10 cellular contexts compared by ENCODE assay signal in the genomic region with DNA sequence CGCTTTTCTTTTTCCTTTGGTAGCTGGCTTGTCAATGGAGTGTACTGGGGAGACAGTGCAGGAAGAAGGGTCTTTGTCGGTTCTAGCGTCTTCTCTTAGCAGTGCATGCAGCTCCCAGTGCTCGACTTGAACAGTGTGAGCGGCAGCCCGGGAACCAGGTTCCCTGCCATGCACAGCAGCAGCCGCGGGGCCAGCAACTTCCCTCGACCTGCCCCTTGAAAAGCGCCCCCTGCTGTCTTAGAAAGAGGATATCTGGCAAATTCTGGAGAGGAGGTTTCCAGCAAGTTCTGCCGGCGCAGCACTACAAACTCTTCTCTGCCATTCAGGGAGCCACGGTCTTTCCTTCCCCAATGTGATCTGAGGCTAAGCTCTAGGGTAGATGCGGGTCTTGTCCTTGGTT.
A peak's percentile ranks its signal among the peaks of the same experiment; 100 is the strongest.
DNase-seq lines count a peak whose midpoint lies in the region; ATAC-seq and TF ChIP-seq lines count a peak whose summit lies in the region.
"Had no signal": no experiment of that assay in that cellular context is flagged by ENCODE, and none has a peak within 500 bp of the region (broad histone marks: within the 10 kb centered on the region; RNA-seq: fewer than 3 reads in every experiment).

No MANE protein-coding gene starts in this region.

- no peak overlapping the region for H3K4me2 ChIP-seq in GM23338

- no peaks in the 10 kb centered on the region for H3K27me3 Mint-ChIP-seq in GM23338 (ENCODE audit: insufficient read depth, low read depth, poor library complexity)
- H3K27me3 Mint-ChIP-seq in Calu3 (ENCODE audit: unreplicated experiment), result no peaks in the 10 kb centered on the region

- H3K36me3 ChIP-seq in GM23338 (ENCODE audit: insufficient read depth) (no peaks in the 10 kb centered on the region), esophagus squamous epithelium (no peaks in the 10 kb centered on the region)

- H3K27ac Mint-ChIP-seq in GM23338, result no peak overlapping the region
- H3K27ac Mint-ChIP-seq in Calu3 (ENCODE audit: unreplicated experiment), result no peak overlapping the region

- DNase-seq in GM23338 (ENCODE audit: low spot score) (peak; percentile 95), SKM-1 (lab: John Stamatoyannopoulos, UW; ENCODE audit: unreplicated experiment) (peak; percentile 28), iPS-NIHi11 (ENCODE audit: low spot score) (peak; percentile 87), Calu3 (no peak), esophagus squamous epithelium (lab: John Stamatoyannopoulos, UW) (no peak)
- DNase-seq: midbrain had no signal

- ATAC-seq in GM23338 (peak; percentile 99), HG03095 (IDR thresholded peaks at IDR 0.05; ENCODE audit: unreplicated experiment) (no peak), HG02938 (IDR thresholded peaks at IDR 0.05; ENCODE audit: unreplicated experiment) (no peak)

- no peaks in the 10 kb centered on the region for H3K27me3 ChIP-seq in GM23338 (ENCODE audit: insufficient read depth)
- no peaks in the 10 kb centered on the region for H3K27me3 ChIP-seq in esophagus squamous epithelium

- TF ChIP-seq POLR2A in esophagus squamous epithelium (IDR thresholded peaks at IDR 0.05), result no peak

- peak; percentile 42 for TF ChIP-seq CTCF in C4-2B (conservative IDR thresholded peaks at IDR 0.05)
- peak; percentile 66 to 76 for TF ChIP-seq CTCF in GM23338 (conservative IDR thresholded peaks at IDR 0.05; ENCODE audit: low read depth in 2 of 2)
- TF ChIP-seq CTCF in Calu3 (IDR thresholded peaks at IDR 0.05; ENCODE audit: unreplicated experiment), result no peak
- no peak for TF ChIP-seq CTCF in esophagus squamous epithelium (IDR thresholded peaks at IDR 0.05)

- H3K79me2 ChIP-seq in GM23338 (replicated peaks; ENCODE audit: insufficient read depth), result no peaks in the 10 kb centered on the region

- 66 to 75% methylated on average over 6 to 9 of the region's 14 CpGs for WGBS in esophagus squamous epithelium, 2 donors

- no peak overlapping the region for H2AFZ ChIP-seq in GM23338

- no TSS peak for BruUV-seq in Calu3 (replicated peaks; lab: Mats Ljungman, UMichigan)

- intact Hi-C loops in Calu3 (cut with micrococcal nuclease; ENCODE audit: unreplicated experiment) (no loop called here), esophagus squamous epithelium (cut with DNase I) (no loop called here)

- H3K27ac ChIP-seq in C4-2B, result no peak overlapping the region
- H3K27ac ChIP-seq in GM23338 (ENCODE audit: low read depth), result no peak overlapping the region
- H3K27ac ChIP-seq in esophagus squamous epithelium, result no peak overlapping the region
- H3K27ac ChIP-seq: SK-N-MC had no signal

- H3K9me2 ChIP-seq in GM23338 (ENCODE audit: insufficient read depth), result no peaks in the 10 kb centered on the region

- H4K20me1 ChIP-seq in GM23338 (replicated peaks; ENCODE audit: insufficient read depth), result no peaks in the 10 kb centered on the region

- H3K4me1 ChIP-seq in GM23338 (ENCODE audit: insufficient read depth) (peaks cover 4% of the 10 kb centered on the region; the same call in 1 of the 2 replicates), esophagus squamous epithelium (no peaks in the 10 kb centered on the region)

- H3K9me3 Mint-ChIP-seq in GM23338, result no peaks in the 10 kb centered on the region
- H3K9me3 Mint-ChIP-seq in Calu3 (ENCODE audit: low read depth, unreplicated experiment), result peaks cover 21% of the 10 kb centered on the region

- H3K4me3 ChIP-seq in GM23338 (no peak overlapping the region), esophagus squamous epithelium (no peak overlapping the region)
- H3K4me3 ChIP-seq: SK-N-MC had no signal

- H3K4me1 Mint-ChIP-seq in GM23338 (peaks cover 13% of the 10 kb centered on the region), Calu3 (ENCODE audit: low read depth, unreplicated experiment) (no peaks in the 10 kb centered on the region)

- CTCF ChIA-PET in Calu3 (lab: Charles Lee), result no interaction called here

- H3K4me3 Mint-ChIP-seq in GM23338 (no peak overlapping the region), Calu3 (ENCODE audit: low read depth, unreplicated experiment) (no peak overlapping the region)

- H3F3A ChIP-seq in GM23338 (replicated peaks; ENCODE audit: low read depth), result no peaks in the 10 kb centered on the region

- H3K36me3 Mint-ChIP-seq in GM23338 (ENCODE audit: low read depth), result no peaks in the 10 kb centered on the region
- no peaks in the 10 kb centered on the region for H3K36me3 Mint-ChIP-seq in Calu3 (ENCODE audit: insufficient read depth, unreplicated experiment)

- no peaks in the 10 kb centered on the region for H3K9me3 ChIP-seq in esophagus squamous epithelium

TF ChIP-seq in GM23338, 12 proteins besides CTCF, POLR2A, EP300 and RAD21:
- TF ChIP-seq POLR2AphosphoS5 (IDR thresholded peaks at IDR 0.05; ENCODE audit: low read depth) (no peak), CREB1 (CRISPR knock-in tag; IDR thresholded peaks at IDR 0.05; ENCODE audit: low read depth) (no peak), STAT1 (IDR thresholded peaks at IDR 0.05; ENCODE audit: unreplicated experiment) (no peak), ZNF331 (CRISPR knock-in tag; IDR thresholded peaks at IDR 0.05; ENCODE audit: low read depth) (no peak), EZH2phosphoT487 (IDR thresholded peaks at IDR 0.05; ENCODE audit: unreplicated experiment) (no peak), JUNB (IDR thresholded peaks at IDR 0.05; ENCODE audit: unreplicated experiment) (no peak)

Comparison
In these comparisons a context has a peak if more than half of its experiments do, and no peak if none do; other contexts are left out.
1. CTCF ChIP-seq: peak in C4-2B (single experiment) and GM23338 (2 of 2); none in Calu3 (single experiment) and esophagus squamous epithelium (0 of 6).
2. DNase-seq: peak in GM23338 (single experiment), SKM-1 (single experiment) and iPS-NIHi11 (single experiment); none in Calu3 (single experiment) and esophagus squamous epithelium (single experiment).